13 cellular contexts compared by ENCODE assay signal in genomic region chr13:32150794-32151193, GRCh38.
DNase-seq lines count a peak whose midpoint lies in the region; ATAC-seq, FAIRE-seq and TF ChIP-seq lines count a peak whose summit lies in the region.
"Had no signal": no experiment of that assay in that cellular context is flagged by ENCODE, and none has a peak within 500 bp of the region (broad histone marks: within the 10 kb centered on the region; RNA-seq: fewer than 3 reads in every experiment).

No MANE protein-coding gene starts in this region.

- H3K4me1 ChIP-seq in astrocyte (ENCODE audit: insufficient read depth, low read length) (no peaks in the 10 kb centered on the region), upper lobe of right lung (peaks cover 6% of the 10 kb centered on the region)

- H3K9me3 Mint-ChIP-seq in astrocyte (ENCODE audit: unreplicated experiment) = no peaks in the 10 kb centered on the region
- H3K9me3 Mint-ChIP-seq: stimulated activated naive CD8-positive, alpha-beta T cell treated with anti-CD3 and anti-CD28 coated beads, Interleukin-15, amount 100 ng/mL, for 72 hours had no signal

- H3K4me2 ChIP-seq in astrocyte (ENCODE audit: low read length) = no peak overlapping the region

- H3K79me2 ChIP-seq in astrocyte (ENCODE audit: insufficient read depth, low read length) = no peaks in the 10 kb centered on the region

- H3K4me1 Mint-ChIP-seq in astrocyte (ENCODE audit: low read depth, unreplicated experiment) = no peaks in the 10 kb centered on the region
- H3K4me1 Mint-ChIP-seq: stimulated activated naive CD8-positive, alpha-beta T cell treated with anti-CD3 and anti-CD28 coated beads, Interleukin-15, amount 100 ng/mL, for 72 hours had no signal

- no peak overlapping the region for H3K4me3 Mint-ChIP-seq in astrocyte (ENCODE audit: unreplicated experiment)
- H3K4me3 Mint-ChIP-seq: stimulated activated naive CD8-positive, alpha-beta T cell treated with anti-CD3 and anti-CD28 coated beads, Interleukin-15, amount 100 ng/mL, for 72 hours had no signal

- no peak overlapping the region for H2AFZ ChIP-seq in astrocyte (ENCODE audit: low read depth, low read length)

- intact Hi-C loops in upper lobe of right lung (cut with DNase I) = no loop called here

- no peak overlapping the region for H3K9ac ChIP-seq in astrocyte (ENCODE audit: low read length)

- ATAC-seq in upper lobe of right lung (peak; percentile 70), HG02938 (IDR thresholded peaks at IDR 0.05; ENCODE audit: unreplicated experiment) (no peak)
- ATAC-seq: stimulated activated naive CD8-positive, alpha-beta T cell treated with anti-CD3 and anti-CD28 coated beads, Interleukin-15, amount 100 ng/mL, for 72 hours had no signal

- FAIRE-seq in astrocyte (lab: Jason Lieb, UNC) = no peak
- FAIRE-seq: endothelial cell of umbilical vein, islet of Langerhans had no signal

- H3K27me3 Mint-ChIP-seq in astrocyte (ENCODE audit: low read depth, unreplicated experiment) = no peaks in the 10 kb centered on the region
- H3K27me3 Mint-ChIP-seq: stimulated activated naive CD8-positive, alpha-beta T cell treated with anti-CD3 and anti-CD28 coated beads, Interleukin-15, amount 100 ng/mL, for 72 hours had no signal

- H3K27ac ChIP-seq in astrocyte (ENCODE audit: low read depth, low read length) = no peak overlapping the region
- peak overlapping the region; percentile 43 for H3K27ac ChIP-seq in upper lobe of right lung

- no peak overlapping the region for H3K27ac Mint-ChIP-seq in astrocyte (ENCODE audit: unreplicated experiment)
- H3K27ac Mint-ChIP-seq: stimulated activated naive CD8-positive, alpha-beta T cell treated with anti-CD3 and anti-CD28 coated beads, Interleukin-15, amount 100 ng/mL, for 72 hours had no signal

- H3K36me3 ChIP-seq in astrocyte (ENCODE audit: insufficient read depth, low read length) (no peaks in the 10 kb centered on the region), upper lobe of right lung (no peaks in the 10 kb centered on the region)

- no peaks in the 10 kb centered on the region for H4K20me1 ChIP-seq in astrocyte (ENCODE audit: insufficient read depth, low read length)

- H3K4me3 ChIP-seq in astrocyte (ENCODE audit: insufficient read depth, low read depth, low read length) (no peak overlapping the region), upper lobe of right lung (no peak overlapping the region)

- H3K9me3 ChIP-seq in astrocyte (ENCODE audit: insufficient read depth, low read depth, low read length) (no peaks in the 10 kb centered on the region), upper lobe of right lung (no peaks in the 10 kb centered on the region)

- H3K36me3 Mint-ChIP-seq in astrocyte (ENCODE audit: low read depth, unreplicated experiment) = no peaks in the 10 kb centered on the region

- TF ChIP-seq CTCF in astrocyte (IDR thresholded peaks at IDR 0.05; ENCODE audit: insufficient read depth, low read depth, low read length) = no peak
- no peak for TF ChIP-seq CTCF in upper lobe of right lung (IDR thresholded peaks at IDR 0.05)

- no peaks in the 10 kb centered on the region for H3K27me3 ChIP-seq in astrocyte (ENCODE audit: insufficient read depth, low read length)
- no peaks in the 10 kb centered on the region for H3K27me3 ChIP-seq in upper lobe of right lung

- DNase-seq in astrocyte (ENCODE audit: low read depth) (peak; percentile 85), globus pallidus (ENCODE audit: low spot score) (peak; percentile 16), myocyte (ENCODE audit: low read depth) (peak; percentile 65), upper lobe of right lung (no peak), iPS-NIHi7 (ENCODE audit: extremely low spot score) (no peak), NCI-H128 (lab: John Stamatoyannopoulos, UW; ENCODE audit: unreplicated experiment) (no peak)
- no peak for DNase-seq in stimulated activated CD4-positive, alpha-beta T cell treated with anti-CD3 and anti-CD28 coated beads, Interleukin-4, amount 100 ng/mL, for 1 hour
- DNase-seq: NCI-H1417 treated with DMSO at 0.1 percent for 48 hours; NCI-H69; stimulated activated naive CD8-positive, alpha-beta T cell treated with anti-CD3 and anti-CD28 coated beads, Interleukin-15, amount 100 ng/mL, for 72 hours had no signal

Comparison
In these comparisons a context has a peak if more than half of its experiments do, and no peak if none do; other contexts are left out.
1. DNase-seq: peak in astrocyte (single experiment), globus pallidus (single experiment) and myocyte (single experiment); none in upper lobe of right lung (single experiment), iPS-NIHi7 (single experiment), stimulated activated CD4-positive, alpha-beta T cell treated with anti-CD3 and anti-CD28 coated beads, Interleukin-4, amount 100 ng/mL, for 1 hour (single experiment) and NCI-H128 (single experiment).